ENCODE assay signal across 15 cellular contexts in genomic region chr22:46187862-46188261, GRCh38.
"Had no signal": no experiment of that assay in that cellular context is flagged by ENCODE, and none has a peak within 500 bp of the region (broad histone marks: within the 10 kb centered on the region; RNA-seq: fewer than 3 reads in every experiment).

No MANE protein-coding gene starts in this region.

- H3K4me3 Mint-ChIP-seq: activated T-helper 1 cell treated with anti-CD3 and anti-CD28 coated beads, Interleukin-12 subunit alpha, Interleukin-12 subunit beta, Interleukin-2, Interleukin-4 antibody, amounts not matched to agents 30 ng/mL and 10 ng/mL and 1 ng/mL, durations not matched to agents 14 hours and 24 hours and 36 hours had no signal

- H3K27ac Mint-ChIP-seq: activated T-helper 1 cell treated with anti-CD3 and anti-CD28 coated beads, Interleukin-12 subunit alpha, Interleukin-12 subunit beta, Interleukin-2, Interleukin-4 antibody, amounts not matched to agents 30 ng/mL and 10 ng/mL and 1 ng/mL, durations not matched to agents 14 hours and 24 hours and 36 hours had no signal

- H3K36me3 ChIP-seq: cardiac muscle cell, thoracic aorta had no signal

- H3K79me2 ChIP-seq: hepatocyte had no signal

- H3K27ac ChIP-seq: cardiac muscle cell, dorsolateral prefrontal cortex, hepatocyte, psoas muscle, right lobe of liver, spleen, thoracic aorta, upper lobe of right lung had no signal

- H3K4me3 ChIP-seq: cardiac muscle cell, dorsolateral prefrontal cortex, hepatocyte, psoas muscle, right lobe of liver, spleen, thoracic aorta, upper lobe of right lung had no signal

- DNase-seq: activated CD4-positive, alpha-beta T cell treated with anti-CD3 and anti-CD28 coated beads, Interleukin-2, amount 50 U/mL, for 1 hour; activated naive CD4-positive, alpha-beta T cell; anterior cingulate cortex; dorsolateral prefrontal cortex; left ventricle myocardium superior; mesenchymal stem cell; psoas muscle; right lobe of liver; spleen; T-helper 9 cell; upper lobe of right lung had no signal

- H2AFZ ChIP-seq: hepatocyte had no signal

- H3K4me2 ChIP-seq: hepatocyte had no signal

- ATAC-seq: upper lobe of right lung had no signal

- H3K27me3 ChIP-seq: cardiac muscle cell, dorsolateral prefrontal cortex, hepatocyte, right lobe of liver, spleen, upper lobe of right lung had no signal
